22 cellular contexts compared by ENCODE assay signal in the genomic region with DNA sequence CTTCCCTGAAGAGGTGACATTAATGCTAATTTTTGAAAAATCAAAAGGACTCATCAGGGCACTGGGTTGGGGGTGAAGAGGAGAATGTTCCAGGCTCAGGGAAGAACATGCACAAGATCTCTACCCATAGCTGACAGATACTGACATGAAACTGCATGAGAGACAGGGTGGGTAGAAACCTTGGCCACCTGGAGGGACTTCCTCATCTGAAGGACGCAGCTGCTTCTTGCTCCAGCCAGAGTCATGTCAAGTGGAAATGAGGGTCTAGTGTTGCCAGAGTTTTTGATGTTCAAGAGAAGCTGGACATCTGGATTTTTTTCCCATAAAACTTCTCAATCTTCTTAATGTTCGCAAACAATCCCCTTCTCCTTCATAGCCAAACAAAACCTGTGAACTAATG. TPM values are rescaled to one million over a fixed set of nuclear protein-coding genes. Genes with fewer than 3 reads are reported as not detected.
"Had no signal": no experiment of that assay in that cellular context is flagged by ENCODE, and none has a peak within 500 bp of the region (broad histone marks: within the 10 kb centered on the region; RNA-seq: fewer than 3 reads in every experiment).

No MANE protein-coding gene starts in this region.

- H3K4me1 Mint-ChIP-seq: activated CD4-positive, alpha-beta memory T cell treated with anti-CD3 and anti-CD28 coated beads, Interleukin-2, amount 10 ng/mL, durations not matched to agents 7 days and 5 days had no signal

- H3K27me3 ChIP-seq: colonic mucosa, dorsolateral prefrontal cortex, neutrophil, pancreas, upper lobe of right lung had no signal

- H3K4me3 Mint-ChIP-seq: activated CD4-positive, alpha-beta memory T cell treated with anti-CD3 and anti-CD28 coated beads, Interleukin-2, amount 10 ng/mL, durations not matched to agents 7 days and 5 days; effector memory CD8-positive, alpha-beta T cell; natural killer cell treated with Interleukin-12 subunit alpha and Interleukin-12 subunit beta and Interleukin-15 and Interleukin-18, amount 100 ng/mL, for 72 hours; T-helper 17 cell had no signal

- H3K27ac Mint-ChIP-seq: activated CD4-positive, alpha-beta memory T cell treated with anti-CD3 and anti-CD28 coated beads, Interleukin-2, amount 10 ng/mL, durations not matched to agents 7 days and 5 days; activated naive CD4-positive, alpha-beta T cell treated with anti-CD3 and anti-CD28 coated beads, Interleukin-2, amount 50 U/mL, for 72 hours; effector memory CD8-positive, alpha-beta T cell; natural killer cell treated with Interleukin-12 subunit alpha and Interleukin-12 subunit beta and Interleukin-15 and Interleukin-18, amount 100 ng/mL, for 72 hours; T-helper 17 cell had no signal

- H3K9me3 Mint-ChIP-seq: effector memory CD8-positive, alpha-beta T cell had no signal

- H3K36me3 ChIP-seq: colonic mucosa, neutrophil, pancreas, upper lobe of right lung had no signal

- FAIRE-seq: endothelial cell of umbilical vein, frontal cortex, pancreas had no signal

- H3K4me1 ChIP-seq: colonic mucosa had no signal

- H3K9me3 ChIP-seq: neutrophil, pancreas, upper lobe of right lung had no signal

- H3K27ac ChIP-seq: colonic mucosa, dorsolateral prefrontal cortex, neutrophil, pancreas, upper lobe of right lung had no signal

- H3K4me3 ChIP-seq: colonic mucosa, dorsolateral prefrontal cortex, pancreas, upper lobe of right lung had no signal

- ATAC-seq: activated naive CD4-positive, alpha-beta T cell treated with anti-CD3 and anti-CD28 coated beads, Interleukin-2, amount 50 U/mL, for 72 hours; effector memory CD8-positive, alpha-beta T cell; esophagus mucosa; left ventricle myocardium superior; natural killer cell treated with Interleukin-12 subunit alpha and Interleukin-12 subunit beta and Interleukin-15 and Interleukin-18, amount 100 ng/mL, for 72 hours; pancreas; right cardiac atrium; stimulated activated naive CD8-positive, alpha-beta T cell treated with anti-CD3 and anti-CD28 coated beads, Interleukin-15, Interleukin-2, amounts not matched to agents 100 U/mL and 50 U/mL, for 24 hours; T-helper 17 cell; upper lobe of right lung had no signal

- DNase-seq: activated CD4-positive, alpha-beta memory T cell treated with anti-CD3 and anti-CD28 coated beads, Interleukin-2, amount 10 ng/mL, durations not matched to agents 7 days and 5 days; activated CD4-positive, alpha-beta T cell treated with anti-CD3 and anti-CD28 coated beads for 48 hours; activated CD4-positive, CD25-positive, alpha-beta regulatory T cell; colonic mucosa; effector memory CD8-positive, alpha-beta T cell; glutamatergic neuron; hippocampal formation; left ventricle myocardium superior; right cardiac atrium; stimulated activated CD4-positive, alpha-beta T cell treated with anti-CD3 and anti-CD28 coated beads, Interleukin-12 subunit alpha, Interleukin-12 subunit beta, amount 100 ng/mL, for 4 hours; stimulated activated CD4-positive, alpha-beta T cell treated with anti-CD3 and anti-CD28 coated beads, Interleukin-4, amount 100 ng/mL, for 4 hours; stimulated activated naive CD8-positive, alpha-beta T cell treated with anti-CD3 and anti-CD28 coated beads, Interleukin-15, Interleukin-2, amounts not matched to agents 100 U/mL and 50 U/mL, for 24 hours; T-helper 17 cell; upper lobe of right lung had no signal

RNA-seq across cellular contexts. Expression of a gene that starts 29.7 kb away (rescaled TPM):
- total RNA-seq: activated CD4-positive, alpha-beta memory T cell treated with anti-CD3 and anti-CD28 coated beads, Interleukin-2, amount 10 ng/mL, durations not matched to agents 7 days and 5 days; natural killer cell treated with Interleukin-12 subunit alpha and Interleukin-12 subunit beta and Interleukin-15 and Interleukin-18, amount 100 ng/mL, for 72 hours; T-helper 17 cell had no signal
